Comparison of ENCODE assay signal across 1 cellular context in genomic region chr4:168633071-168633470, GRCh38.
TF ChIP-seq lines count a peak whose summit lies in the region.

No MANE protein-coding gene starts in this region.

TF ChIP-seq in SK-N-SH, 30 proteins besides CTCF, POLR2A, EP300 and RAD21 (continued from another document):
- TF ChIP-seq REST (IDR thresholded peaks at IDR 0.05; ENCODE audit: low read depth, low read length) (no peak), RXRA (IDR thresholded peaks at IDR 0.05; ENCODE audit: borderline replicate concordance, low read depth) (no peak), RCOR1 (IDR thresholded peaks at IDR 0.05; ENCODE audit: low read length) (no peak), PBX3 (IDR thresholded peaks at IDR 0.05) (no peak)
